Comparison of ENCODE assay signal across 15 cellular contexts in the genomic region with DNA sequence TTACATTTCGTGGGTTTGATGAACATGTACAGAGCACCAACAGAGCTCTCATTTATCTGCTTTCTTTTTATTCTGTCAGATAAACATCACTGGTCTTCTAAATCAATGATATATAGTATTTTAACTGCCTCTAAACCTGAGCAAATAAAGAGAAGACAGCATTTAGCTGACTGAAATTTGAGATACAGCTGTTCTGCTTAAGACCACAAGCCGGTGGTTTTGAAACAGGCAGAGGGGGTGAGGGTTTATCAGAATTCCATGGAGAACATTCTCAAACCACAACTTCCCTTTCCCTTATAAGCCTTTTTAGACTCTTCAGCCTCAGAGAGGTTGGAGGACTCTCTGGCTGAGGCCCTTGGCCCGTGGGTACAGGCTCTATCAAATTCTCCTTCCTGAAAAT.
A peak's percentile ranks its signal among the peaks of the same experiment; 100 is the strongest.
DNase-seq lines count a peak whose midpoint lies in the region; FAIRE-seq and TF ChIP-seq lines count a peak whose summit lies in the region.
"Had no signal": no experiment of that assay in that cellular context is flagged by ENCODE, and none has a peak within 500 bp of the region (broad histone marks: within the 10 kb centered on the region; RNA-seq: fewer than 3 reads in every experiment).

No MANE protein-coding gene starts in this region.

- peak overlapping the region; percentile 11 for H3K4me2 ChIP-seq in hepatocyte
- H3K4me2 ChIP-seq in neuronal stem cell (ENCODE audit: insufficient read depth, low read length, poor library complexity, severe bottlenecking): no peak overlapping the region
- H3K4me2 ChIP-seq: KMS-11 had no signal

- no peaks in the 10 kb centered on the region for H4K20me1 ChIP-seq in hepatocyte (ENCODE audit: insufficient read depth, poor library complexity, severe bottlenecking)

- H4K8ac ChIP-seq in neuronal stem cell (ENCODE audit: low read depth, low read length): no peak overlapping the region

- no peak overlapping the region for H2AFZ ChIP-seq in hepatocyte
- no peak overlapping the region for H2AFZ ChIP-seq in neuronal stem cell (ENCODE audit: low read length)

- no peak overlapping the region for H3K4ac ChIP-seq in neuronal stem cell (ENCODE audit: low read length)

- no peak overlapping the region for H2BK5ac ChIP-seq in neuronal stem cell (ENCODE audit: low read length)

- H2AK5ac ChIP-seq in neuronal stem cell (ENCODE audit: low read depth, low read length): no peak overlapping the region

- H4K91ac ChIP-seq in neuronal stem cell (ENCODE audit: low read depth, low read length, poor library complexity): no peak overlapping the region

- CTCF ChIA-PET in AG04450 (lab: Charles Lee): no interaction called here

- H3K27me3 ChIP-seq in AG04450 (ENCODE audit: control insufficient read depth, insufficient read depth, low read length) (no peaks in the 10 kb centered on the region), HL-60 (ENCODE audit: insufficient read depth, poor library complexity, severe bottlenecking) (no peaks in the 10 kb centered on the region), hepatocyte (no peaks in the 10 kb centered on the region), neuronal stem cell (ENCODE audit: control insufficient read depth in 3 of 3, insufficient read depth in 3 of 3, low read depth in 1 of 3, low read length in 3 of 3) (no peaks in the 10 kb centered on the region)

- H3K18ac ChIP-seq in neuronal stem cell (ENCODE audit: low read length): no peak overlapping the region

- no peak overlapping the region for H2BK12ac ChIP-seq in neuronal stem cell (ENCODE audit: low read length)

- DNase-seq in AG04450 (ENCODE audit: low read depth, low spot score) (peak; percentile 8), HL-60 (ENCODE audit: low read depth in 1 of 2, low spot score in 1 of 2) (peak; percentile 11 to 22), hepatocyte (ENCODE audit: low spot score) (no peak), middle frontal gyrus (ENCODE audit: extremely low spot score, low spot score) (no peak), NCI-H510A (lab: John Stamatoyannopoulos, UW) (no peak), neuronal stem cell (ENCODE audit: low spot score) (no peak)
- DNase-seq in activated CD4-positive, alpha-beta T cell treated with anti-CD3 and anti-CD28 coated beads, Interleukin-2, amount 50 U/mL, for 48 hours: no peak
- DNase-seq: anterior cingulate cortex; naive thymus-derived CD4-positive, alpha-beta T cell; NCI-H446; stimulated activated CD4-positive, alpha-beta T cell treated with anti-CD3 and anti-CD28 coated beads, Interleukin-15, amount 100 ng/mL, for 24 hours had no signal

- no peak overlapping the region for H3K23ac ChIP-seq in neuronal stem cell (ENCODE audit: low read depth, low read length, poor library complexity)

- H3K27ac ChIP-seq in AG04450 (ENCODE audit: low read depth, low read length) (no peak overlapping the region), HL-60 (replicated peaks) (no peak overlapping the region), hepatocyte (peak overlapping the region; percentile 72), neuronal stem cell (replicated peaks; ENCODE audit: low read length) (no peak overlapping the region)
- H3K27ac ChIP-seq: C4-2B, KMS-11 had no signal

- peak; percentile 61 for FAIRE-seq in TTC549 (lab: Jason Lieb, UNC)
- FAIRE-seq: endometrium had no signal

- no peaks in the 10 kb centered on the region for H3K79me1 ChIP-seq in neuronal stem cell (ENCODE audit: low read depth, low read length)

- H3K79me2 ChIP-seq in hepatocyte: no peaks in the 10 kb centered on the region

- H3K9me3 ChIP-seq in AG04450 (ENCODE audit: control insufficient read depth, insufficient read depth, low read length): peaks cover 2% of the 10 kb centered on the region; the same call in 1 of the 2 replicates
- no peaks in the 10 kb centered on the region for H3K9me3 ChIP-seq in hepatocyte (ENCODE audit: low read depth)
- H3K9me3 ChIP-seq in neuronal stem cell (replicated peaks in 1 of 2; ENCODE audit: control insufficient read depth in 2 of 2, insufficient read depth in 1 of 2, low read depth in 1 of 2, low read length in 2 of 2): peaks cover 0 to 3% of the 10 kb centered on the region in 2 donors

- H3K14ac ChIP-seq in neuronal stem cell (ENCODE audit: low read length): no peak overlapping the region

- POLR2A ChIA-PET in AG04450 (lab: Yijun Ruan, JAX): no interaction called here

- 45% methylated on average over 3 of the region's 3 CpGs for WGBS in hepatocyte (ENCODE audit: low lambda C conversion rate, missing lambda C conversion rate)
- WGBS in neuronal stem cell (ENCODE audit: extremely low coverage in 2 of 2, insufficient read length in 2 of 2, insufficient replicate concordance in 1 of 2), 2 donors: no CpG with 5 or more reads among the region's 3 CpGs

- no peak for TF ChIP-seq CTCF in AG04450 (IDR thresholded peaks at IDR 0.05; ENCODE audit: low read depth, low read length)
- no peak for TF ChIP-seq CTCF in HL-60 (IDR thresholded peaks at IDR 0.05; ENCODE audit: insufficient read depth, low read length)
- TF ChIP-seq CTCF in hepatocyte (IDR thresholded peaks at IDR 0.05; ENCODE audit: poor library complexity): no peak

- H2BK120ac ChIP-seq in neuronal stem cell (ENCODE audit: low read depth, low read length): no peak overlapping the region

- H3K9ac ChIP-seq in neuronal stem cell (ENCODE audit: low read depth, low read length, poor library complexity): no peak overlapping the region
- H3K9ac ChIP-seq: KMS-11 had no signal

- H3K4me1 ChIP-seq in hepatocyte (ENCODE audit: insufficient read depth) (no peaks in the 10 kb centered on the region), neuronal stem cell (ENCODE audit: control insufficient read depth in 2 of 2, insufficient read depth in 1 of 2, low read depth in 1 of 2, low read length in 2 of 2) (peaks cover 0 to 2% of the 10 kb centered on the region in 2 donors)

- no peak overlapping the region for H2BK15ac ChIP-seq in neuronal stem cell (ENCODE audit: low read length)

- H3K36me3 ChIP-seq in hepatocyte (replicated peaks; ENCODE audit: insufficient read depth, low read depth): no peaks in the 10 kb centered on the region
- no peaks in the 10 kb centered on the region for H3K36me3 ChIP-seq in neuronal stem cell (replicated peaks in 1 of 2; ENCODE audit: control insufficient read depth in 2 of 2, insufficient read depth in 2 of 2, low read length in 2 of 2)

- H3K4me3 ChIP-seq in AG04450 (ENCODE audit: low read depth, low read length) (no peak overlapping the region), HL-60 (replicated peaks; ENCODE audit: insufficient read depth, low read length) (no peak overlapping the region), hepatocyte (no peak overlapping the region), neuronal stem cell (ENCODE audit: low read length in 2 of 2) (no peak overlapping the region)

- H3K9me2 ChIP-seq in hepatocyte (replicated peaks; ENCODE audit: insufficient read depth): no peaks in the 10 kb centered on the region

Comparison
In these comparisons a context has a peak if more than half of its experiments do, and no peak if none do; other contexts are left out.
1. DNase-seq: peak in AG04450 (single experiment) and HL-60 (2 of 2); none in hepatocyte (single experiment), middle frontal gyrus (single experiment), NCI-H510A (single experiment), activated CD4-positive, alpha-beta T cell treated with anti-CD3 and anti-CD28 coated beads, Interleukin-2, amount 50 U/mL, for 48 hours (0 of 2) and neuronal stem cell (single experiment).